ENCODE assay signal across 28 cellular contexts in genomic region chr17:11704041-11704440, GRCh38.
"Had no signal": no experiment of that assay in that cellular context is flagged by ENCODE, and none has a peak within 500 bp of the region (broad histone marks: within the 10 kb centered on the region; RNA-seq: fewer than 3 reads in every experiment).

No MANE protein-coding gene starts in this region.

- H3K36me3 Mint-ChIP-seq: stimulated activated effector memory CD8-positive, alpha-beta T cell treated with anti-CD3 and anti-CD28 coated beads, Interleukin-12 subunit alpha, Interleukin-12 subunit beta, amount 100 ng/mL, for 72 hours; stimulated activated memory B cell treated with anti-CD40 and anti-IgM and Interleukin-4, amounts not matched to agents 10 μg/mL and 1 μg/mL and 100 μg/mL, for 72 hours; stimulated activated naive B cell treated with anti-CD40 and anti-IgM and Interleukin-4, amounts not matched to agents 10 μg/mL and 1 μg/mL and 100 μg/mL, for 72 hours; type B pancreatic cell had no signal

- H3K4me1 ChIP-seq: stomach, suprapubic skin, testis, tibial artery, transverse colon, upper lobe of left lung, upper lobe of right lung, uterus, vagina had no signal

- H3K9me3 Mint-ChIP-seq: type B pancreatic cell had no signal

- H3K36me3 ChIP-seq: stomach, suprapubic skin, thoracic aorta, thyroid gland, tibial artery, tibial nerve, transverse colon, upper lobe of left lung, upper lobe of right lung, uterus, vagina had no signal

- H3K27ac Mint-ChIP-seq: stimulated activated effector memory CD8-positive, alpha-beta T cell treated with anti-CD3 and anti-CD28 coated beads, Interleukin-12 subunit alpha, Interleukin-12 subunit beta, amount 100 ng/mL, for 72 hours; stimulated activated memory B cell treated with anti-CD40 and anti-IgM and Interleukin-4, amounts not matched to agents 10 μg/mL and 1 μg/mL and 100 μg/mL, for 72 hours; stimulated activated naive B cell treated with anti-CD40 and anti-IgM and Interleukin-4, amounts not matched to agents 10 μg/mL and 1 μg/mL and 100 μg/mL, for 72 hours; stimulated activated naive CD8-positive, alpha-beta T cell treated with anti-CD3 and anti-CD28 coated beads, Interleukin-15, amount 100 ng/mL, for 72 hours; stimulated activated naive CD8-positive, alpha-beta T cell treated with anti-CD3 and anti-CD28 coated beads, Interleukin-15, Interleukin-2, amounts not matched to agents 100 ng/mL and 50 ng/mL, for 24 hours; type B pancreatic cell had no signal

- DNase-seq: stimulated activated CD4-positive, alpha-beta T cell treated with anti-CD3 and anti-CD28 coated beads, Interleukin-2, amount 100 ng/mL, for 48 hours; stimulated activated CD4-positive, alpha-beta T cell treated with anti-CD3 and anti-CD28 coated beads, Interleukin-4, amount 100 ng/mL, for 1 hour; stimulated activated CD4-positive, alpha-beta T cell treated with anti-CD3 and anti-CD28 coated beads, Interleukin-4, amount 100 ng/mL, for 24 hours; stimulated activated CD4-positive, alpha-beta T cell treated with anti-CD3 and anti-CD28 coated beads, Interleukin-4, amount 100 ng/mL, for 4 hours; stimulated activated CD8-positive, alpha-beta memory T cell treated with anti-CD3 and anti-CD28 coated beads, Interleukin-4, amount 100 ng/mL, for 48 hours; stimulated activated naive B cell treated with anti-CD40 and anti-IgM and Interleukin-4, amounts not matched to agents 10 μg/mL and 1 μg/mL and 100 μg/mL, for 72 hours; stimulated activated naive CD4-positive, alpha-beta T cell; stimulated activated naive CD4-positive, alpha-beta T cell treated with Interleukin-2 at 50 U/mL for 16 hours; stimulated activated naive CD8-positive, alpha-beta T cell treated with anti-CD3 and anti-CD28 coated beads, Interleukin-15, amount 100 ng/mL, for 72 hours; stimulated activated naive CD8-positive, alpha-beta T cell treated with anti-CD3 and anti-CD28 coated beads, Interleukin-15, Interleukin-2, amounts not matched to agents 100 U/mL and 50 U/mL, for 24 hours; stomach; substantia nigra; testis; thyroid gland; tibial artery; transverse colon; trophoblast cell; upper lobe of left lung; upper lobe of right lung; uterus had no signal

- H3K9me3 ChIP-seq: stomach, suprapubic skin, testis, thoracic aorta, thyroid gland, tibial artery, tibial nerve, transverse colon, upper lobe of left lung, upper lobe of right lung, uterus, vagina had no signal

- H3K27ac ChIP-seq: stomach, suprapubic skin, testis, thoracic aorta, thyroid gland, tibial artery, tibial nerve, transverse colon, upper lobe of left lung, upper lobe of right lung, uterus, vagina had no signal

- H3K27me3 ChIP-seq: suprapubic skin, testis, thyroid gland, tibial artery, tibial nerve, transverse colon, upper lobe of left lung, upper lobe of right lung, uterus, vagina had no signal

- ATAC-seq: stimulated activated effector memory CD8-positive, alpha-beta T cell treated with anti-CD3 and anti-CD28 coated beads, Interleukin-12 subunit alpha, Interleukin-12 subunit beta, amount 100 ng/mL, for 72 hours; stimulated activated memory B cell treated with anti-CD40 and anti-IgM and Interleukin-4, amounts not matched to agents 10 μg/mL and 1 μg/mL and 100 μg/mL, for 72 hours; stimulated activated naive B cell treated with anti-CD40 and anti-IgM and Interleukin-4, amounts not matched to agents 10 μg/mL and 1 μg/mL and 100 μg/mL, for 72 hours; stimulated activated naive CD8-positive, alpha-beta T cell treated with anti-CD3 and anti-CD28 coated beads, Interleukin-15, amount 100 ng/mL, for 72 hours; stimulated activated naive CD8-positive, alpha-beta T cell treated with anti-CD3 and anti-CD28 coated beads, Interleukin-15, Interleukin-2, amounts not matched to agents 100 U/mL and 50 U/mL, for 24 hours; upper lobe of right lung had no signal

- H3K4me3 Mint-ChIP-seq: stimulated activated effector memory CD8-positive, alpha-beta T cell treated with anti-CD3 and anti-CD28 coated beads, Interleukin-12 subunit alpha, Interleukin-12 subunit beta, amount 100 ng/mL, for 72 hours; stimulated activated memory B cell treated with anti-CD40 and anti-IgM and Interleukin-4, amounts not matched to agents 10 μg/mL and 1 μg/mL and 100 μg/mL, for 72 hours; stimulated activated naive B cell treated with anti-CD40 and anti-IgM and Interleukin-4, amounts not matched to agents 10 μg/mL and 1 μg/mL and 100 μg/mL, for 72 hours; stimulated activated naive CD8-positive, alpha-beta T cell treated with anti-CD3 and anti-CD28 coated beads, Interleukin-15, amount 100 ng/mL, for 72 hours; stimulated activated naive CD8-positive, alpha-beta T cell treated with anti-CD3 and anti-CD28 coated beads, Interleukin-15, Interleukin-2, amounts not matched to agents 100 ng/mL and 50 ng/mL, for 24 hours; type B pancreatic cell had no signal

- H3K27me3 Mint-ChIP-seq: stimulated activated memory B cell treated with anti-CD40 and anti-IgM and Interleukin-4, amounts not matched to agents 10 μg/mL and 1 μg/mL and 100 μg/mL, for 72 hours; stimulated activated naive B cell treated with anti-CD40 and anti-IgM and Interleukin-4, amounts not matched to agents 10 μg/mL and 1 μg/mL and 100 μg/mL, for 72 hours; stimulated activated naive CD8-positive, alpha-beta T cell treated with anti-CD3 and anti-CD28 coated beads, Interleukin-15, amount 100 ng/mL, for 72 hours; stimulated activated naive CD8-positive, alpha-beta T cell treated with anti-CD3 and anti-CD28 coated beads, Interleukin-15, Interleukin-2, amounts not matched to agents 100 ng/mL and 50 ng/mL, for 24 hours had no signal

- H3K4me3 ChIP-seq: stomach, suprapubic skin, testis, thoracic aorta, thyroid gland, tibial artery, tibial nerve, transverse colon, upper lobe of left lung, upper lobe of right lung, uterus, vagina had no signal

- H3K4me1 Mint-ChIP-seq: stimulated activated effector memory CD8-positive, alpha-beta T cell treated with anti-CD3 and anti-CD28 coated beads, Interleukin-12 subunit alpha, Interleukin-12 subunit beta, amount 100 ng/mL, for 72 hours; stimulated activated memory B cell treated with anti-CD40 and anti-IgM and Interleukin-4, amounts not matched to agents 10 μg/mL and 1 μg/mL and 100 μg/mL, for 72 hours; stimulated activated naive B cell treated with anti-CD40 and anti-IgM and Interleukin-4, amounts not matched to agents 10 μg/mL and 1 μg/mL and 100 μg/mL, for 72 hours; stimulated activated naive CD8-positive, alpha-beta T cell treated with anti-CD3 and anti-CD28 coated beads, Interleukin-15, amount 100 ng/mL, for 72 hours had no signal
